Comparison of ENCODE assay signal across 2 cellular contexts in the genomic region with DNA sequence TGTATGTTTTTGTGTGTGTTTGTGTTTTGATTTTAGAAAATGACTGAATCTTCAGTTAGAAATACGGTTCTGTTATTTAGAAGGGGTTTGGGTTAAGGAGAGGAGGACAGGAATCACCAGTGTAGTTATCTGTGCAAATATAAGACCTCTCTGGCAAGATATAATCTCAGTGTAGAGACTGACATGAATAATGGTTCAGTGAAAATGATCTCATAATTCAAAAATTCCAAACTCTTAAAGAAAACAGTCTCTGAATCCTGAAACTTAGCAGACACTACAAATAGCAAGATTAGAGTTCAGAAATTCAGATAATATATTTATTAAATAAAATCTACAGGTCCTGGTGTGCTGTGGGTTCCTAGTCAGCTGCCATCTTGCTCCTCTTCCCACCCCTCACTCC.
TF ChIP-seq lines count a peak whose summit lies in the region.

No MANE protein-coding gene starts in this region.

TF ChIP-seq in SK-N-SH, 30 proteins besides CTCF, POLR2A, EP300 and RAD21:
- TF ChIP-seq, protein P1, sequence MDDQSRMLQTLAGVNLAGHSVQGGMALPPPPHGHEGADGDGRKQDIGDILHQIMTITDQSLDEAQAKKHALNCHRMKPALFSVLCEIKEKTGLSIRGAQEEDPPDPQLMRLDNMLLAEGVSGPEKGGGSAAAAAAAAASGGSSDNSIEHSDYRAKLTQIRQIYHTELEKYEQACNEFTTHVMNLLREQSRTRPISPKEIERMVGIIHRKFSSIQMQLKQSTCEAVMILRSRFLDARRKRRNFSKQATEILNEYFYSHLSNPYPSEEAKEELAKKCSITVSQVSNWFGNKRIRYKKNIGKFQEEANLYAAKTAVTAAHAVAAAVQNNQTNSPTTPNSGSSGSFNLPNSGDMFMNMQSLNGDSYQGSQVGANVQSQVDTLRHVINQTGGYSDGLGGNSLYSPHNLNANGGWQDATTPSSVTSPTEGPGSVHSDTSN (IDR thresholded peaks at IDR 0.05), result peak; percentile 77
- TF ChIP-seq EZH2phosphoT487 (IDR thresholded peaks at IDR 0.05; ENCODE audit: borderline replicate concordance, low read depth), result no peak
- no peak for TF ChIP-seq MEF2A (IDR thresholded peaks at IDR 0.05; ENCODE audit: borderline replicate concordance, low read depth)
- TF ChIP-seq JUND (IDR thresholded peaks at IDR 0.05), result peak; percentile 63
- TF ChIP-seq YY1 (IDR thresholded peaks at IDR 0.05; ENCODE audit: low read depth), result no peak
- no peak for TF ChIP-seq ELF1 (IDR thresholded peaks at IDR 0.05)
- no peak for TF ChIP-seq RXRA (IDR thresholded peaks at IDR 0.05; ENCODE audit: borderline replicate concordance, low read depth)
- TF ChIP-seq FOXM1 (IDR thresholded peaks at IDR 0.05; ENCODE audit: low read depth), result no peak
- TF ChIP-seq TCF12 (IDR thresholded peaks at IDR 0.05), result peak; percentile 60

TF ChIP-seq in H1, 55 proteins besides CTCF, POLR2A, EP300 and RAD21:
- TF ChIP-seq EZH2 (IDR thresholded peaks at IDR 0.05; ENCODE audit: low read depth, low read length, severe bottlenecking) (no peak), RNF2 (IDR thresholded peaks at IDR 0.05; ENCODE audit: borderline replicate concordance, low read depth, low read length, missing control alignments, poor library complexity, severe bottlenecking) (no peak), SAP30 (IDR thresholded peaks at IDR 0.05; ENCODE audit: insufficient read depth, insufficient replicate concordance, low read length) (no peak), NRF1 (IDR thresholded peaks at IDR 0.05; ENCODE audit: low read depth, low read length) (no peak), SIN3A (conservative IDR thresholded peaks at IDR 0.05 in 1 of 2, IDR thresholded peaks at IDR 0.05 in 1 of 2; ENCODE audit: low read depth in 1 of 2, low read length in 2 of 2) (no peak), TAF1 (IDR thresholded peaks at IDR 0.05; ENCODE audit: low read depth, low read length) (no peak), SIRT6 (IDR thresholded peaks at IDR 0.05; ENCODE audit: low read length) (no peak), RFX5 (IDR thresholded peaks at IDR 0.05; ENCODE audit: borderline replicate concordance, low read depth, low read length) (no peak), SRF (IDR thresholded peaks at IDR 0.05; ENCODE audit: low read depth, low read length) (no peak), CHD1 (IDR thresholded peaks at IDR 0.05; ENCODE audit: low read depth, low read length) (no peak), CHD2 (IDR thresholded peaks at IDR 0.05; ENCODE audit: low read length) (no peak), BACH1 (IDR thresholded peaks at IDR 0.05; ENCODE audit: low read length) (no peak), CBX5 (IDR thresholded peaks at IDR 0.05; ENCODE audit: low read depth, low read length) (no peak), TEAD4 (IDR thresholded peaks at IDR 0.05; ENCODE audit: low read depth, low read length) (no peak), JUN (IDR thresholded peaks at IDR 0.05; ENCODE audit: low read depth, low read length) (no peak)
- TF ChIP-seq, protein P2, sequence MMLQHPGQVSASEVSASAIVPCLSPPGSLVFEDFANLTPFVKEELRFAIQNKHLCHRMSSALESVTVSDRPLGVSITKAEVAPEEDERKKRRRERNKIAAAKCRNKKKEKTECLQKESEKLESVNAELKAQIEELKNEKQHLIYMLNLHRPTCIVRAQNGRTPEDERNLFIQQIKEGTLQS (IDR thresholded peaks at IDR 0.05; ENCODE audit: insufficient read depth, low read depth, low read length), result no peak
- TF ChIP-seq, protein P3, sequence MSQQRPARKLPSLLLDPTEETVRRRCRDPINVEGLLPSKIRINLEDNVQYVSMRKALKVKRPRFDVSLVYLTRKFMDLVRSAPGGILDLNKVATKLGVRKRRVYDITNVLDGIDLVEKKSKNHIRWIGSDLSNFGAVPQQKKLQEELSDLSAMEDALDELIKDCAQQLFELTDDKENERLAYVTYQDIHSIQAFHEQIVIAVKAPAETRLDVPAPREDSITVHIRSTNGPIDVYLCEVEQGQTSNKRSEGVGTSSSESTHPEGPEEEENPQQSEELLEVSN (IDR thresholded peaks at IDR 0.05), result no peak
- TF ChIP-seq, protein P4, sequence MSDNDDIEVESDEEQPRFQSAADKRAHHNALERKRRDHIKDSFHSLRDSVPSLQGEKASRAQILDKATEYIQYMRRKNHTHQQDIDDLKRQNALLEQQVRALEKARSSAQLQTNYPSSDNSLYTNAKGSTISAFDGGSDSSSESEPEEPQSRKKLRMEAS (IDR thresholded peaks at IDR 0.05), result no peak
- TF ChIP-seq, protein P5, sequence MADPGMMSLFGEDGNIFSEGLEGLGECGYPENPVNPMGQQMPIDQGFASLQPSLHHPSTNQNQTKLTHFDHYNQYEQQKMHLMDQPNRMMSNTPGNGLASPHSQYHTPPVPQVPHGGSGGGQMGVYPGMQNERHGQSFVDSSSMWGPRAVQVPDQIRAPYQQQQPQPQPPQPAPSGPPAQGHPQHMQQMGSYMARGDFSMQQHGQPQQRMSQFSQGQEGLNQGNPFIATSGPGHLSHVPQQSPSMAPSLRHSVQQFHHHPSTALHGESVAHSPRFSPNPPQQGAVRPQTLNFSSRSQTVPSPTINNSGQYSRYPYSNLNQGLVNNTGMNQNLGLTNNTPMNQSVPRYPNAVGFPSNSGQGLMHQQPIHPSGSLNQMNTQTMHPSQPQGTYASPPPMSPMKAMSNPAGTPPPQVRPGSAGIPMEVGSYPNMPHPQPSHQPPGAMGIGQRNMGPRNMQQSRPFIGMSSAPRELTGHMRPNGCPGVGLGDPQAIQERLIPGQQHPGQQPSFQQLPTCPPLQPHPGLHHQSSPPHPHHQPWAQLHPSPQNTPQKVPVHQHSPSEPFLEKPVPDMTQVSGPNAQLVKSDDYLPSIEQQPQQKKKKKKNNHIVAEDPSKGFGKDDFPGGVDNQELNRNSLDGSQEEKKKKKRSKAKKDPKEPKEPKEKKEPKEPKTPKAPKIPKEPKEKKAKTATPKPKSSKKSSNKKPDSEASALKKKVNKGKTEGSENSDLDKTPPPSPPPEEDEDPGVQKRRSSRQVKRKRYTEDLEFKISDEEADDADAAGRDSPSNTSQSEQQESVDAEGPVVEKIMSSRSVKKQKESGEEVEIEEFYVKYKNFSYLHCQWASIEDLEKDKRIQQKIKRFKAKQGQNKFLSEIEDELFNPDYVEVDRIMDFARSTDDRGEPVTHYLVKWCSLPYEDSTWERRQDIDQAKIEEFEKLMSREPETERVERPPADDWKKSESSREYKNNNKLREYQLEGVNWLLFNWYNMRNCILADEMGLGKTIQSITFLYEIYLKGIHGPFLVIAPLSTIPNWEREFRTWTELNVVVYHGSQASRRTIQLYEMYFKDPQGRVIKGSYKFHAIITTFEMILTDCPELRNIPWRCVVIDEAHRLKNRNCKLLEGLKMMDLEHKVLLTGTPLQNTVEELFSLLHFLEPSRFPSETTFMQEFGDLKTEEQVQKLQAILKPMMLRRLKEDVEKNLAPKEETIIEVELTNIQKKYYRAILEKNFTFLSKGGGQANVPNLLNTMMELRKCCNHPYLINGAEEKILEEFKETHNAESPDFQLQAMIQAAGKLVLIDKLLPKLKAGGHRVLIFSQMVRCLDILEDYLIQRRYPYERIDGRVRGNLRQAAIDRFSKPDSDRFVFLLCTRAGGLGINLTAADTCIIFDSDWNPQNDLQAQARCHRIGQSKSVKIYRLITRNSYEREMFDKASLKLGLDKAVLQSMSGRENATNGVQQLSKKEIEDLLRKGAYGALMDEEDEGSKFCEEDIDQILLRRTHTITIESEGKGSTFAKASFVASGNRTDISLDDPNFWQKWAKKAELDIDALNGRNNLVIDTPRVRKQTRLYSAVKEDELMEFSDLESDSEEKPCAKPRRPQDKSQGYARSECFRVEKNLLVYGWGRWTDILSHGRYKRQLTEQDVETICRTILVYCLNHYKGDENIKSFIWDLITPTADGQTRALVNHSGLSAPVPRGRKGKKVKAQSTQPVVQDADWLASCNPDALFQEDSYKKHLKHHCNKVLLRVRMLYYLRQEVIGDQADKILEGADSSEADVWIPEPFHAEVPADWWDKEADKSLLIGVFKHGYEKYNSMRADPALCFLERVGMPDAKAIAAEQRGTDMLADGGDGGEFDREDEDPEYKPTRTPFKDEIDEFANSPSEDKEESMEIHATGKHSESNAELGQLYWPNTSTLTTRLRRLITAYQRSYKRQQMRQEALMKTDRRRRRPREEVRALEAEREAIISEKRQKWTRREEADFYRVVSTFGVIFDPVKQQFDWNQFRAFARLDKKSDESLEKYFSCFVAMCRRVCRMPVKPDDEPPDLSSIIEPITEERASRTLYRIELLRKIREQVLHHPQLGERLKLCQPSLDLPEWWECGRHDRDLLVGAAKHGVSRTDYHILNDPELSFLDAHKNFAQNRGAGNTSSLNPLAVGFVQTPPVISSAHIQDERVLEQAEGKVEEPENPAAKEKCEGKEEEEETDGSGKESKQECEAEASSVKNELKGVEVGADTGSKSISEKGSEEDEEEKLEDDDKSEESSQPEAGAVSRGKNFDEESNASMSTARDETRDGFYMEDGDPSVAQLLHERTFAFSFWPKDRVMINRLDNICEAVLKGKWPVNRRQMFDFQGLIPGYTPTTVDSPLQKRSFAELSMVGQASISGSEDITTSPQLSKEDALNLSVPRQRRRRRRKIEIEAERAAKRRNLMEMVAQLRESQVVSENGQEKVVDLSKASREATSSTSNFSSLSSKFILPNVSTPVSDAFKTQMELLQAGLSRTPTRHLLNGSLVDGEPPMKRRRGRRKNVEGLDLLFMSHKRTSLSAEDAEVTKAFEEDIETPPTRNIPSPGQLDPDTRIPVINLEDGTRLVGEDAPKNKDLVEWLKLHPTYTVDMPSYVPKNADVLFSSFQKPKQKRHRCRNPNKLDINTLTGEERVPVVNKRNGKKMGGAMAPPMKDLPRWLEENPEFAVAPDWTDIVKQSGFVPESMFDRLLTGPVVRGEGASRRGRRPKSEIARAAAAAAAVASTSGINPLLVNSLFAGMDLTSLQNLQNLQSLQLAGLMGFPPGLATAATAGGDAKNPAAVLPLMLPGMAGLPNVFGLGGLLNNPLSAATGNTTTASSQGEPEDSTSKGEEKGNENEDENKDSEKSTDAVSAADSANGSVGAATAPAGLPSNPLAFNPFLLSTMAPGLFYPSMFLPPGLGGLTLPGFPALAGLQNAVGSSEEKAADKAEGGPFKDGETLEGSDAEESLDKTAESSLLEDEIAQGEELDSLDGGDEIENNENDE (IDR thresholded peaks at IDR 0.05; ENCODE audit: insufficient replicate concordance, low read length), result no peak
